24 cellular contexts compared by ENCODE assay signal in the genomic region with DNA sequence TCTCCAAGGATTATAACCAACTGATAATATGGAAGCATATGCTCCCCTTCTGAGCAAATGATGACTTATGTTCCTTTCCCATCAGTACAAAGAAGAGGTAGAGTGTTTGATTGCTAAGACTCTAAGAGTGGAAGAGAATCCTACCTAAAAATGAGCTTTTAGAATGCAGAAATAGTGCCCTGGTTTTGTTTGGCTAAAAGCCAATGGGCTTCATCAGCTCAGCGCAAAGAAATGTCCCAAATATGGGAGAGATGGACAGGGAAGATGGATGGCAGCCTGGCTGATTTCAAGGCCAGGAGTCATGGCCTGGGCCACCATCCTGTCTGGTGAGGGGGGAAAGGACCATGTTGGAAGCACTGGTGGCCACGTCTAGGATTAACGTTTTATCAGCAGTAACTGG.
"Had no signal": no experiment of that assay in that cellular context is flagged by ENCODE, and none has a peak within 500 bp of the region (broad histone marks: within the 10 kb centered on the region; RNA-seq: fewer than 3 reads in every experiment).

No MANE protein-coding gene starts in this region.

- DNase-seq: naive thymus-derived CD8-positive, alpha-beta T cell; occipital lobe; ovary; posterior cingulate gyrus; psoas muscle; right cardiac atrium; right lobe of liver; sigmoid colon; small intestine; stimulated activated CD4-positive, alpha-beta T cell treated with anti-CD3 and anti-CD28 coated beads, Interleukin-15, amount 100 ng/mL, for 24 hours; stimulated activated CD4-positive, alpha-beta T cell treated with anti-CD3 and anti-CD28 coated beads, Interleukin-2, amount 100 ng/mL, for 24 hours; stimulated activated CD4-positive, alpha-beta T cell treated with anti-CD3 and anti-CD28 coated beads, Interleukin-2, amount 100 ng/mL, for 48 hours; stimulated activated CD4-positive, alpha-beta T cell treated with anti-CD3 and anti-CD28 coated beads, Interleukin-4, amount 100 ng/mL, for 24 hours; stimulated activated naive B cell treated with anti-CD40 and anti-IgM and Interleukin-4, amounts not matched to agents 10 μg/mL and 1 μg/mL and 100 μg/mL, for 72 hours; stimulated activated naive CD4-positive, alpha-beta T cell treated with Interleukin-2 at 50 U/mL for 16 hours; stomach; tibial artery; transverse colon; upper lobe of right lung had no signal

- H3K27ac ChIP-seq: neural progenitor cell, ovary, parathyroid adenoma, psoas muscle, right lobe of liver, sigmoid colon, stomach, tibial artery, transverse colon, upper lobe of right lung, vagina had no signal

- H3K27me3 ChIP-seq: neural progenitor cell, ovary, right lobe of liver, sigmoid colon, tibial artery, transverse colon, upper lobe of right lung, vagina had no signal

- H3K36me3 ChIP-seq: neural progenitor cell, ovary, right lobe of liver, stomach, tibial artery, transverse colon, upper lobe of right lung, vagina had no signal

- ATAC-seq: naive thymus-derived CD8-positive, alpha-beta T cell; natural killer cell treated with Interleukin-12 subunit alpha and Interleukin-12 subunit beta and Interleukin-15 and Interleukin-18, amount 100 ng/mL, for 72 hours; psoas muscle; right cardiac atrium; right lobe of liver; stimulated activated effector memory CD8-positive, alpha-beta T cell treated with anti-CD3 and anti-CD28 coated beads, Interleukin-12 subunit alpha, Interleukin-12 subunit beta, amount 100 ng/mL, for 72 hours; stimulated activated naive B cell treated with anti-CD40 and anti-IgM and Interleukin-4, amounts not matched to agents 10 μg/mL and 1 μg/mL and 100 μg/mL, for 72 hours; upper lobe of right lung had no signal

- H3K9me3 ChIP-seq: psoas muscle, right lobe of liver, tibial artery, transverse colon, upper lobe of right lung, vagina had no signal

- H3K4me1 ChIP-seq: parathyroid adenoma, psoas muscle, right lobe of liver, sigmoid colon, stomach, transverse colon, upper lobe of right lung, vagina had no signal

- H3K4me3 ChIP-seq: neural progenitor cell, ovary, psoas muscle, right lobe of liver, sigmoid colon, stomach, tibial artery, transverse colon, upper lobe of right lung, vagina had no signal
